ENCODE assay signal across 27 cellular contexts in genomic region chr19:3838661-3839060, GRCh38. TPM values are rescaled to one million over a fixed set of nuclear protein-coding genes. Genes with fewer than 3 reads are reported as not detected.
"Had no signal": no experiment of that assay in that cellular context is flagged by ENCODE, and none has a peak within 500 bp of the region (broad histone marks: within the 10 kb centered on the region; RNA-seq: fewer than 3 reads in every experiment).

No MANE protein-coding gene starts in this region.

- H3K4me1 ChIP-seq: adrenal gland had no signal

- H3K27ac Mint-ChIP-seq: activated B cell treated with CpG ODN at 0.5 μM for 24 hours; activated CD4-positive, alpha-beta T cell treated with anti-CD3 and anti-CD28 coated beads, Interleukin-2, amount 10 ng/mL, durations not matched to agents 24 days and 14 days; activated CD8-positive, alpha-beta memory T cell treated with anti-CD3 and anti-CD28 coated beads, Interleukin-2, amount 10 ng/mL, durations not matched to agents 7 days and 5 days; activated naive CD4-positive, alpha-beta T cell treated with anti-CD3 and anti-CD28 coated beads, Interleukin-2, amount 10 ng/mL, durations not matched to agents 7 days and 5 days; activated naive CD8-positive, alpha-beta T cell treated with anti-CD3 and anti-CD28 coated beads, Interleukin-2, amount 10 ng/mL, durations not matched to agents 7 days and 5 days; T-helper 17 cell had no signal

- H3K27ac ChIP-seq: adrenal gland had no signal

- H3K27me3 Mint-ChIP-seq: activated B cell treated with CpG ODN at 0.5 μM for 24 hours; activated CD4-positive, alpha-beta T cell treated with anti-CD3 and anti-CD28 coated beads, Interleukin-2, amount 10 ng/mL, durations not matched to agents 24 days and 14 days; activated CD8-positive, alpha-beta memory T cell treated with anti-CD3 and anti-CD28 coated beads, Interleukin-2, amount 10 ng/mL, durations not matched to agents 7 days and 5 days; activated naive CD8-positive, alpha-beta T cell treated with anti-CD3 and anti-CD28 coated beads, Interleukin-2, amount 10 ng/mL, durations not matched to agents 7 days and 5 days; T-helper 17 cell had no signal

- H3K36me3 Mint-ChIP-seq: activated CD8-positive, alpha-beta memory T cell treated with anti-CD3 and anti-CD28 coated beads, Interleukin-2, amount 10 ng/mL, durations not matched to agents 7 days and 5 days; activated naive CD4-positive, alpha-beta T cell treated with anti-CD3 and anti-CD28 coated beads, Interleukin-2, amount 10 ng/mL, durations not matched to agents 7 days and 5 days; activated naive CD8-positive, alpha-beta T cell treated with anti-CD3 and anti-CD28 coated beads, Interleukin-2, amount 10 ng/mL, durations not matched to agents 7 days and 5 days had no signal

- ATAC-seq: activated CD8-positive, alpha-beta memory T cell treated with anti-CD3 and anti-CD28 coated beads, Interleukin-2, amount 10 ng/mL, durations not matched to agents 7 days and 5 days; activated T-cell treated with anti-CD3 and anti-CD28 coated beads, Interleukin-2, amount 50 U/mL, for 4 hours; Right ventricle myocardium inferior; T-helper 17 cell had no signal

- H3K36me3 ChIP-seq: adrenal gland had no signal

- H3K9me3 Mint-ChIP-seq: activated B cell treated with CpG ODN at 0.5 μM for 24 hours; activated T-cell treated with anti-CD3 and anti-CD28 coated beads, Interleukin-2, amount 50 U/mL, for 4 hours had no signal

- H3K4me3 Mint-ChIP-seq: activated B cell treated with CpG ODN at 0.5 μM for 24 hours; activated CD4-positive, alpha-beta T cell treated with anti-CD3 and anti-CD28 coated beads, Interleukin-2, amount 10 ng/mL, durations not matched to agents 24 days and 14 days; activated CD8-positive, alpha-beta memory T cell treated with anti-CD3 and anti-CD28 coated beads, Interleukin-2, amount 10 ng/mL, durations not matched to agents 7 days and 5 days; activated naive CD4-positive, alpha-beta T cell treated with anti-CD3 and anti-CD28 coated beads, Interleukin-2, amount 10 ng/mL, durations not matched to agents 7 days and 5 days; activated naive CD8-positive, alpha-beta T cell treated with anti-CD3 and anti-CD28 coated beads, Interleukin-2, amount 10 ng/mL, durations not matched to agents 7 days and 5 days; activated T-cell treated with anti-CD3 and anti-CD28 coated beads, Interleukin-2, amount 50 U/mL, for 4 hours; T-helper 17 cell had no signal

- H3K9me3 ChIP-seq: adrenal gland had no signal

- DNase-seq: activated B cell treated with CpG ODN at 0.5 μM for 24 hours; activated CD4-positive, alpha-beta T cell treated with anti-CD3 and anti-CD28 coated beads for 1 hour; activated CD4-positive, alpha-beta T cell treated with anti-CD3 and anti-CD28 coated beads, Interleukin-2, amount 10 ng/mL, durations not matched to agents 24 days and 14 days; activated CD4-positive, alpha-beta T cell treated with anti-CD3 and anti-CD28 coated beads, Interleukin-2, amount 50 U/mL, for 48 hours; activated CD8-positive, alpha-beta memory T cell treated with anti-CD3 and anti-CD28 coated beads, Interleukin-2, amount 10 ng/mL, durations not matched to agents 7 days and 5 days; activated gamma-delta T cell; activated naive CD4-positive, alpha-beta T cell treated with anti-CD3 and anti-CD28 coated beads, Interleukin-2, amount 10 ng/mL, durations not matched to agents 7 days and 5 days; activated naive CD8-positive, alpha-beta T cell treated with anti-CD3 and anti-CD28 coated beads, Interleukin-2, amount 10 ng/mL, durations not matched to agents 7 days and 5 days; activated T-cell treated with anti-CD3 and anti-CD28 coated beads, Interleukin-2, amount 50 U/mL, for 4 hours; adrenal gland; anterior cingulate cortex; cerebellar nuclear complex; MM.1S; NCI-H1105; NCI-H1436; NCI-H1694 treated with DMSO at 0.1 percent for 48 hours; NCI-H2029 treated with DMSO at 0.1 percent for 48 hours; NCI-H345; NCI-H510A; NCI-H526 treated with DMSO at 0.1 percent for 48 hours; NCI-H82; RPMI8226; T-helper 17 cell; T-helper 9 cell had no signal

- H3K4me1 Mint-ChIP-seq: activated B cell treated with CpG ODN at 0.5 μM for 24 hours; activated CD4-positive, alpha-beta T cell treated with anti-CD3 and anti-CD28 coated beads, Interleukin-2, amount 10 ng/mL, durations not matched to agents 24 days and 14 days; activated CD8-positive, alpha-beta memory T cell treated with anti-CD3 and anti-CD28 coated beads, Interleukin-2, amount 10 ng/mL, durations not matched to agents 7 days and 5 days; T-helper 17 cell had no signal

- H3K4me3 ChIP-seq: adrenal gland had no signal

- H3K27me3 ChIP-seq: adrenal gland had no signal

RNA-seq across cellular contexts. Expression of gene ZFR2, which starts 30.2 kb away (rescaled TPM):
- total RNA-seq: activated CD4-positive, alpha-beta T cell treated with anti-CD3 and anti-CD28 coated beads, Interleukin-2, amount 10 ng/mL, durations not matched to agents 24 days and 14 days; OCI-LY7; Right ventricle myocardium inferior had no signal

RNA-seq across cellular contexts. Expression of gene ATCAY, which starts 41.8 kb away (rescaled TPM):
- total RNA-seq: activated B cell treated with CpG ODN at 0.5 μM for 24 hours; activated CD4-positive, alpha-beta T cell treated with anti-CD3 and anti-CD28 coated beads, Interleukin-2, amount 10 ng/mL, durations not matched to agents 24 days and 14 days; activated CD8-positive, alpha-beta memory T cell treated with anti-CD3 and anti-CD28 coated beads, Interleukin-2, amount 10 ng/mL, durations not matched to agents 7 days and 5 days; activated naive CD8-positive, alpha-beta T cell treated with anti-CD3 and anti-CD28 coated beads, Interleukin-2, amount 10 ng/mL, durations not matched to agents 7 days and 5 days; activated T-cell treated with anti-CD3 and anti-CD28 coated beads, Interleukin-2, amount 50 U/mL, for 4 hours; cardiac septum; OCI-LY7; Right ventricle myocardium inferior had no signal

RNA-seq across cellular contexts. Expression of gene MATK, which starts 52.5 kb away (rescaled TPM):
- total RNA-seq: OCI-LY7 had no signal
